ENCODE assay signal across 2 cellular contexts in genomic region chr17:7139400-7139799, GRCh38.
TF ChIP-seq lines count a peak whose summit lies in the region.

No MANE protein-coding gene starts in this region.

TF ChIP-seq in SK-N-SH, 30 proteins besides CTCF, POLR2A, EP300 and RAD21 (continued from another document):
- TF ChIP-seq REST (IDR thresholded peaks at IDR 0.05; ENCODE audit: low read depth, low read length): no peak
- no peak for TF ChIP-seq TCF12 (IDR thresholded peaks at IDR 0.05)
- no peak for TF ChIP-seq FOSL2 (IDR thresholded peaks at IDR 0.05; ENCODE audit: borderline replicate concordance, low read depth)
- no peak for TF ChIP-seq MAX (IDR thresholded peaks at IDR 0.05; ENCODE audit: low read depth)
- no peak for TF ChIP-seq MEF2A (IDR thresholded peaks at IDR 0.05; ENCODE audit: borderline replicate concordance, low read depth)
- no peak for TF ChIP-seq MXI1 (IDR thresholded peaks at IDR 0.05; ENCODE audit: low read depth, low read length)
- TF ChIP-seq RFX5 (IDR thresholded peaks at IDR 0.05; ENCODE audit: low read length): no peak
- TF ChIP-seq GABPA (IDR thresholded peaks at IDR 0.05; ENCODE audit: low read depth): no peak

TF ChIP-seq in SK-N-SH treated with all-trans-retinoic acid at 6 μM for 48 hours, 23 proteins besides CTCF, POLR2A, EP300 and RAD21 (continued from another document):
- TF ChIP-seq ZNF565 (CRISPR knock-in tag; conservative IDR thresholded peaks at IDR 0.05; ENCODE audit: low read depth): no peak
- TF ChIP-seq CSDC2 (CRISPR knock-in tag; IDR thresholded peaks at IDR 0.05): no peak
- TF ChIP-seq ESRRG (CRISPR knock-in tag; IDR thresholded peaks at IDR 0.05): no peak
- no peak for TF ChIP-seq ZNF70 (CRISPR knock-in tag; IDR thresholded peaks at IDR 0.05)
- no peak for TF ChIP-seq ZC3H10 (CRISPR knock-in tag; IDR thresholded peaks at IDR 0.05)
- no peak for TF ChIP-seq POU6F1 (CRISPR knock-in tag; IDR thresholded peaks at IDR 0.05; ENCODE audit: borderline replicate concordance, low read depth)
- no peak for TF ChIP-seq ZFP3 (CRISPR knock-in tag; IDR thresholded peaks at IDR 0.05)
- no peak for TF ChIP-seq PATZ1 (CRISPR knock-in tag; IDR thresholded peaks at IDR 0.05; ENCODE audit: borderline replicate concordance)
- no peak for TF ChIP-seq RARB (CRISPR knock-in tag; IDR thresholded peaks at IDR 0.05)
- TF ChIP-seq ARNTL (CRISPR knock-in tag; IDR thresholded peaks at IDR 0.05; ENCODE audit: borderline replicate concordance, low read depth): no peak
- TF ChIP-seq ZFP30 (CRISPR knock-in tag; IDR thresholded peaks at IDR 0.05): no peak
- no peak for TF ChIP-seq TOX (CRISPR knock-in tag; IDR thresholded peaks at IDR 0.05; ENCODE audit: borderline replicate concordance)
- no peak for TF ChIP-seq TSHZ2 (CRISPR knock-in tag; IDR thresholded peaks at IDR 0.05)
- no peak for TF ChIP-seq ISL1 (CRISPR knock-in tag; IDR thresholded peaks at IDR 0.05)
- TF ChIP-seq PPARA (CRISPR knock-in tag; IDR thresholded peaks at IDR 0.05; ENCODE audit: borderline replicate concordance): no peak
